Comparison of ENCODE assay signal across 8 cellular contexts in genomic region chr14:34081576-34082136, GRCh38.
A peak's percentile ranks its signal among the peaks of the same experiment; 100 is the strongest.
DNase-seq lines count a peak whose midpoint lies in the region; ATAC-seq, FAIRE-seq and TF ChIP-seq lines count a peak whose summit lies in the region.

No MANE protein-coding gene starts in this region.

- no peak overlapping the region for H2AFZ ChIP-seq in SK-N-SH (ENCODE audit: low read depth)

- H3F3A ChIP-seq in SK-N-SH (replicated peaks; ENCODE audit: insufficient read depth) = peaks cover 3% of the 10 kb centered on the region

- H3K36me3 ChIP-seq in SK-N-SH (replicated peaks in 1 of 2; ENCODE audit: control insufficient read depth in 1 of 2, insufficient read depth in 2 of 2, low read length in 1 of 2) = no peaks in the 10 kb centered on the region
- no peaks in the 10 kb centered on the region for H3K36me3 ChIP-seq in left ventricle myocardium inferior

- ATAC-seq in A549 (peak; percentile 57 to 67), HG03432 (IDR thresholded peaks at IDR 0.05; ENCODE audit: unreplicated experiment) (peak; percentile 22), GM18858 (IDR thresholded peaks at IDR 0.05; ENCODE audit: unreplicated experiment) (no peak), GM21737 (IDR thresholded peaks at IDR 0.05; ENCODE audit: unreplicated experiment) (no peak), GM19455 (IDR thresholded peaks at IDR 0.05; ENCODE audit: unreplicated experiment) (no peak)

- H3K4me2 ChIP-seq in A549 = peak overlapping the region; percentile 79
- H3K4me2 ChIP-seq in SK-N-SH = peak overlapping the region; percentile 51

- H3K79me2 ChIP-seq in SK-N-SH (ENCODE audit: insufficient read depth) = no peaks in the 10 kb centered on the region

- H3K4me3 ChIP-seq in A549 (no peak overlapping the region), SK-N-SH (ENCODE audit: low read depth in 2 of 2, low read length in 1 of 2) (no peak overlapping the region), left ventricle myocardium inferior (no peak overlapping the region)

- WGBS in A549 (ENCODE audit: missing lambda C conversion rate) = 5% methylated on average over 6 of the region's 6 CpGs
- 42% methylated on average over 6 of the region's 6 CpGs for WGBS in SK-N-SH (ENCODE audit: low lambda C conversion rate)

- TF ChIP-seq CTCF in A549 (IDR thresholded peaks at IDR 0.05) (no peak), SK-N-SH (IDR thresholded peaks at IDR 0.05) (no peak), left ventricle myocardium inferior (IDR thresholded peaks at IDR 0.05; ENCODE audit: borderline replicate concordance) (no peak)

- no peaks in the 10 kb centered on the region for H4K20me1 ChIP-seq in SK-N-SH (ENCODE audit: insufficient read depth)

- FAIRE-seq in A549 (lab: Jason Lieb, UNC) = peak; percentile 96

- TF ChIP-seq RAD21 in A549 (conservative IDR thresholded peaks at IDR 0.05 in 1 of 2, IDR thresholded peaks at IDR 0.05 in 1 of 2) (no peak), SK-N-SH (IDR thresholded peaks at IDR 0.05; ENCODE audit: low read length) (no peak)

- POLR2A ChIA-PET in A549 (lab: Yijun Ruan, JAX) (interaction anchor here (1.4 kb wide), 1 partner anchor 22 kb away, joined by 7 read pairs; no protein-coding TSS in a partner anchor), SK-N-SH (lab: Yijun Ruan, JAX) (no interaction called here)

- H3K9me2 ChIP-seq in SK-N-SH = no peaks in the 10 kb centered on the region

- DNase-seq in A549 (ENCODE audit: low read depth in 1 of 2, low spot score in 1 of 2) (peak; percentile 56 to 59), SK-N-SH (no peak), left ventricle myocardium inferior (no peak)
- no peak for DNase-seq in activated CD4-positive, alpha-beta T cell treated with anti-CD3 and anti-CD28 coated beads for 1 hour

- H3K27me3 ChIP-seq in SK-N-SH (ENCODE audit: insufficient read depth) (no peaks in the 10 kb centered on the region; the same call in 1 of the 2 replicates), left ventricle myocardium inferior (ENCODE audit: low read depth) (no peaks in the 10 kb centered on the region)

- TF ChIP-seq EP300 in A549 (IDR thresholded peaks at IDR 0.05) (no peak), SK-N-SH (IDR thresholded peaks at IDR 0.05; ENCODE audit: borderline replicate concordance in 1 of 2, low read depth in 1 of 2, low read length in 1 of 2) (no peak)

- TF ChIP-seq POLR2A in A549 (IDR thresholded peaks at IDR 0.05; ENCODE audit: low read length) = no peak

- CTCF ChIA-PET in A549 (lab: Yijun Ruan, JAX) (interaction anchor here (1.4 to 5.2 kb wide), 5 partner anchors 12 to 232 kb away, joined by 3 to 31 read pairs (median 5); no protein-coding TSS in a partner anchor), SK-N-SH (lab: Yijun Ruan, JAX) (interaction anchor here (1.2 to 2.5 kb wide), 2 partner anchors 11 to 16 kb away, joined by 3 to 13 read pairs; no protein-coding TSS in a partner anchor)

- H3K4me1 ChIP-seq in A549 = peaks cover 50% of the 10 kb centered on the region
- peaks cover 3 to 5% of the 10 kb centered on the region in 2 experiments; a peak in 3 of 4 replicates for H3K4me1 ChIP-seq in SK-N-SH (ENCODE audit: control insufficient read depth in 1 of 2, insufficient read depth in 2 of 2, low read depth in 1 of 2, low read length in 1 of 2)
- H3K4me1 ChIP-seq in left ventricle myocardium inferior = peaks cover 58% of the 10 kb centered on the region

- H3K27ac ChIP-seq in A549 (peak overlapping the region; percentile 54 to 77), SK-N-SH (ENCODE audit: low read depth in 2 of 2, low read length in 1 of 2) (no peak overlapping the region), left ventricle myocardium inferior (replicated peaks) (peak overlapping the region; percentile 96)

- H3K9me3 ChIP-seq in A549 (no peaks in the 10 kb centered on the region), SK-N-SH (no peaks in the 10 kb centered on the region), left ventricle myocardium inferior (replicated peaks) (no peaks in the 10 kb centered on the region)

- no peak overlapping the region for H3K9ac ChIP-seq in SK-N-SH

- intact Hi-C loops in left ventricle myocardium inferior (cut with micrococcal nuclease) = no loop called here

TF ChIP-seq in A549, 52 proteins besides CTCF, POLR2A, EP300 and RAD21 (continues in another document):
- no peak for TF ChIP-seq HDAC2 (IDR thresholded peaks at IDR 0.05)
- TF ChIP-seq HOXB5 (CRISPR knock-in tag; IDR thresholded peaks at IDR 0.05) = no peak
- TF ChIP-seq JUNB (IDR thresholded peaks at IDR 0.05) = peak; percentile 74
- no peak for TF ChIP-seq HOXA7 (CRISPR knock-in tag; IDR thresholded peaks at IDR 0.05)
- TF ChIP-seq ESRRA (IDR thresholded peaks at IDR 0.05; ENCODE audit: borderline replicate concordance, low read length) = no peak
- no peak for TF ChIP-seq FOXS1 (CRISPR knock-in tag; IDR thresholded peaks at IDR 0.05)
- no peak for TF ChIP-seq NFE2L2 (conservative IDR thresholded peaks at IDR 0.05; ENCODE audit: low read length)
- TF ChIP-seq USF2 (IDR thresholded peaks at IDR 0.05) = no peak
- no peak for TF ChIP-seq CBX8 (IDR thresholded peaks at IDR 0.05)
- no peak for TF ChIP-seq BHLHE40 (IDR thresholded peaks at IDR 0.05; ENCODE audit: low read depth, low read length)
- TF ChIP-seq FOSL2 (IDR thresholded peaks at IDR 0.05) = peak; percentile 83
- TF ChIP-seq FOSL2 (CRISPR knock-in tag; IDR thresholded peaks at IDR 0.05) = peak; percentile 86
- TF ChIP-seq BCL3 (IDR thresholded peaks at IDR 0.05) = 0 out of 3 replicates have a peak, but pooled peaks have one; percentile 34

TF ChIP-seq in SK-N-SH, 30 proteins besides CTCF, POLR2A, EP300 and RAD21:
- TF ChIP-seq GABPA (IDR thresholded peaks at IDR 0.05; ENCODE audit: low read depth) (no peak), MEF2A (IDR thresholded peaks at IDR 0.05; ENCODE audit: borderline replicate concordance, low read depth) (0 out of 2 replicates have a peak, but pooled peaks have one; percentile 44), FOSL2 (IDR thresholded peaks at IDR 0.05; ENCODE audit: borderline replicate concordance, low read depth) (peak; percentile 48; the same call in 1 of the 2 replicates), FOXM1 (IDR thresholded peaks at IDR 0.05; ENCODE audit: low read depth) (no peak), RFX5 (IDR thresholded peaks at IDR 0.05; ENCODE audit: low read length) (no peak), IRF3 (IDR thresholded peaks at IDR 0.05; ENCODE audit: low read depth, low read length) (no peak), TAF1 (IDR thresholded peaks at IDR 0.05; ENCODE audit: borderline replicate concordance, low read depth, low read length) (no peak), YY1 (IDR thresholded peaks at IDR 0.05; ENCODE audit: low read depth) (no peak), GATA2 (CRISPR knock-in tag; IDR thresholded peaks at IDR 0.05) (no peak), JUND (IDR thresholded peaks at IDR 0.05) (0 out of 2 replicates have a peak, but pooled peaks have one; percentile 17)

Comparison
In these comparisons a context has a peak if more than half of its experiments do, and no peak if none do; other contexts are left out.
1. ATAC-seq: peak in A549 (2 of 2) and HG03432 (single experiment); none in GM18858 (single experiment), GM21737 (single experiment) and GM19455 (single experiment).
2. DNase-seq: peak in A549 (2 of 2); none in SK-N-SH (single experiment), left ventricle myocardium inferior (single experiment) and activated CD4-positive, alpha-beta T cell treated with anti-CD3 and anti-CD28 coated beads for 1 hour (single experiment).
3. H3K27ac ChIP-seq: peak in A549 (2 of 2) and left ventricle myocardium inferior (single experiment); none in SK-N-SH (0 of 2).
4. Of the 12 proteins assayed by ChIP-seq in both A549 and SK-N-SH: peak only in A549: MAX; only in SK-N-SH: none; in both: FOSL2; in neither: 10.